In genomic region chr13:114234266-114234644, GRCh38 we compare ENCODE assay signal across 8 cellular contexts. TPM values are rescaled to one million over a fixed set of nuclear protein-coding genes. Genes with fewer than 3 reads are reported as not detected.
DNase-seq lines count a peak whose midpoint lies in the region; ATAC-seq and TF ChIP-seq lines count a peak whose summit lies in the region.

No MANE protein-coding gene starts in this region.

- H3K27ac ChIP-seq in KMS-11: peak overlapping the region; percentile 84

- H3K9ac ChIP-seq in KMS-11: peak overlapping the region; percentile 90; the same call in 1 of the 2 replicates

- H2AFZ ChIP-seq in KMS-11 (ENCODE audit: low read depth): peak overlapping the region; percentile 76; the same call in 1 of the 2 replicates

- TF ChIP-seq CTCF in AG04449 (IDR thresholded peaks at IDR 0.05; ENCODE audit: insufficient read depth, low read length, missing control alignments): no peak
- TF ChIP-seq CTCF in KMS-11 (conservative IDR thresholded peaks at IDR 0.05; ENCODE audit: low read depth, low read length): no peak
- no peak for TF ChIP-seq CTCF in choroid plexus epithelial cell (conservative IDR thresholded peaks at IDR 0.05; ENCODE audit: low read depth, low read length)

- H3K4me3 ChIP-seq in AG04449 (ENCODE audit: low read depth, low read length): peak overlapping the region; percentile 90
- H3K4me3 ChIP-seq in KMS-11 (IDR thresholded peaks at IDR 0.05; ENCODE audit: insufficient read depth, low read depth, low read length): no peak overlapping the region
- H3K4me3 ChIP-seq in choroid plexus epithelial cell (ENCODE audit: low read depth, low read length): peak overlapping the region; percentile 91

- H3K36me3 ChIP-seq in KMS-11 (ENCODE audit: insufficient read depth): peaks cover 5% of the 10 kb centered on the region; the same call in 1 of the 2 replicates

- ATAC-seq in natural killer cell treated with Interleukin-12 subunit alpha and Interleukin-12 subunit beta and Interleukin-15 and Interleukin-18, amount 100 ng/mL, for 72 hours: no peak
- no peak for ATAC-seq in GM21737 (IDR thresholded peaks at IDR 0.05; ENCODE audit: unreplicated experiment)
- ATAC-seq in HG02763 (IDR thresholded peaks at IDR 0.05; ENCODE audit: unreplicated experiment): no peak
- ATAC-seq in HG02938 (IDR thresholded peaks at IDR 0.05; ENCODE audit: unreplicated experiment): no peak

- H3K27ac Mint-ChIP-seq in natural killer cell treated with Interleukin-12 subunit alpha and Interleukin-12 subunit beta and Interleukin-15 and Interleukin-18, amount 100 ng/mL, for 72 hours: peak overlapping the region; percentile 61 to 91

- H3K4me3 Mint-ChIP-seq in natural killer cell treated with Interleukin-12 subunit alpha and Interleukin-12 subunit beta and Interleukin-15 and Interleukin-18, amount 100 ng/mL, for 72 hours: peak overlapping the region; percentile 90

- peaks cover 0 to 4% of the 10 kb centered on the region in 2 donors for H3K27me3 Mint-ChIP-seq in natural killer cell treated with Interleukin-12 subunit alpha and Interleukin-12 subunit beta and Interleukin-15 and Interleukin-18, amount 100 ng/mL, for 72 hours

- peak overlapping the region; percentile 53 for H3K4me2 ChIP-seq in KMS-11

- DNase-seq in AG04449 (ENCODE audit: low read depth, low spot score): no peak
- DNase-seq in choroid plexus epithelial cell (ENCODE audit: low read depth): no peak
- DNase-seq in natural killer cell treated with Interleukin-12 subunit alpha and Interleukin-12 subunit beta and Interleukin-15 and Interleukin-18, amount 100 ng/mL, for 72 hours (ENCODE audit: low spot score): no peak
- DNase-seq in A172 (ENCODE audit: low spot score): no peak

- H3K4me1 Mint-ChIP-seq in natural killer cell treated with Interleukin-12 subunit alpha and Interleukin-12 subunit beta and Interleukin-15 and Interleukin-18, amount 100 ng/mL, for 72 hours (ENCODE audit: low read depth in 2 of 2): peaks cover 17 to 20% of the 10 kb centered on the region in 2 donors

- POLR2A ChIA-PET in AG04449 (lab: Yijun Ruan, JAX): no interaction called here

- CTCF ChIA-PET in AG04449 (lab: Yijun Ruan, JAX): no interaction called here

- peaks cover 23% of the 10 kb centered on the region for H3K79me2 ChIP-seq in KMS-11 (ENCODE audit: insufficient read depth, low read depth)

- H4K20me1 ChIP-seq in KMS-11 (ENCODE audit: insufficient read depth): no peaks in the 10 kb centered on the region

- H3K27me3 ChIP-seq in KMS-11 (ENCODE audit: insufficient read depth, low read depth): no peaks in the 10 kb centered on the region

- H3K36me3 Mint-ChIP-seq in natural killer cell treated with Interleukin-12 subunit alpha and Interleukin-12 subunit beta and Interleukin-15 and Interleukin-18, amount 100 ng/mL, for 72 hours: peaks cover 15% of the 10 kb centered on the region

- H3K4me1 ChIP-seq in KMS-11 (ENCODE audit: low read depth, poor library complexity, severe bottlenecking): peaks cover 29% of the 10 kb centered on the region

- no peaks in the 10 kb centered on the region for H3K9me3 Mint-ChIP-seq in natural killer cell treated with Interleukin-12 subunit alpha and Interleukin-12 subunit beta and Interleukin-15 and Interleukin-18, amount 100 ng/mL, for 72 hours

RNA-seq across cellular contexts. Expression of gene CDC16, which starts 0.4 kb away (rescaled TPM):
- 10 to 100 TPM; 60.5 to 88.0 TPM for total RNA-seq in natural killer cell treated with Interleukin-12 subunit alpha and Interleukin-12 subunit beta and Interleukin-15 and Interleukin-18, amount 100 ng/mL, for 72 hours
- 53.5 and 57.7 TPM in 2 replicates for total RNA-seq in A172 (2014; rRNA removed; shearing (Covaris generic))

RNA-seq across cellular contexts. Expression of gene UPF3A, which starts 47.1 kb away (rescaled TPM):
- total RNA-seq in natural killer cell treated with Interleukin-12 subunit alpha and Interleukin-12 subunit beta and Interleukin-15 and Interleukin-18, amount 100 ng/mL, for 72 hours: 10 to 100 TPM; 30.8 to 44.3 TPM
- total RNA-seq in A172 (2014; rRNA removed; shearing (Covaris generic)): 28.8 and 34.6 TPM in 2 replicates

RNA-seq across cellular contexts. Expression of gene CFAP97D2, which starts 55.2 kb away (rescaled TPM):
- total RNA-seq in natural killer cell treated with Interleukin-12 subunit alpha and Interleukin-12 subunit beta and Interleukin-15 and Interleukin-18, amount 100 ng/mL, for 72 hours: not detected
- not detected in 2 replicates for total RNA-seq in A172 (2014; rRNA removed; shearing (Covaris generic))
